Comparison of ENCODE assay signal across 12 cellular contexts in genomic region chr1:8670371-8670818, GRCh38.
DNase-seq lines count a peak whose midpoint lies in the region; ATAC-seq, FAIRE-seq and TF ChIP-seq lines count a peak whose summit lies in the region.
"Had no signal": no experiment of that assay in that cellular context is flagged by ENCODE, and none has a peak within 500 bp of the region (broad histone marks: within the 10 kb centered on the region; RNA-seq: fewer than 3 reads in every experiment).

No MANE protein-coding gene starts in this region.

- no peaks in the 10 kb centered on the region for H3K9me3 Mint-ChIP-seq in activated naive CD4-positive, alpha-beta T cell treated with anti-CD3 and anti-CD28 coated beads, Interleukin-2, amount 50 U/mL, for 72 hours
- no peaks in the 10 kb centered on the region for H3K9me3 Mint-ChIP-seq in stimulated activated naive B cell treated with anti-CD40 and anti-IgM and Interleukin-4, amounts not matched to agents 10 μg/mL and 1 μg/mL and 100 μg/mL, for 72 hours
- no peaks in the 10 kb centered on the region for H3K9me3 Mint-ChIP-seq in CD8-positive, alpha-beta memory T cell
- H3K9me3 Mint-ChIP-seq: dendritic cell treated with granulocyte-macrophage colony-stimulating factor and Interleukin-4, amounts not matched to agents 40 ng/mL and 50 ng/mL, for 4 days had no signal

- H3K9ac ChIP-seq in adipocyte (ENCODE audit: low read length) (no peak overlapping the region), keratinocyte (ENCODE audit: control insufficient read depth, extremely low read depth, insufficient read depth, low read length) (no peak overlapping the region)

- ATAC-seq in activated naive CD4-positive, alpha-beta T cell treated with anti-CD3 and anti-CD28 coated beads, Interleukin-2, amount 50 U/mL, for 72 hours = no peak
- ATAC-seq in stimulated activated naive B cell treated with anti-CD40 and anti-IgM and Interleukin-4, amounts not matched to agents 10 μg/mL and 1 μg/mL and 100 μg/mL, for 72 hours (replicated peaks) = no peak
- no peak for ATAC-seq in GM18907 (IDR thresholded peaks at IDR 0.05; ENCODE audit: unreplicated experiment)

- H3K27ac ChIP-seq in keratinocyte (ENCODE audit: control insufficient read depth, insufficient read depth, low read length) = no peak overlapping the region
- H3K27ac ChIP-seq in CD8-positive, alpha-beta memory T cell (ENCODE audit: low read depth, low read length) = no peak overlapping the region
- H3K27ac ChIP-seq: RWPE1 had no signal

- DNase-seq in activated naive CD4-positive, alpha-beta T cell treated with anti-CD3 and anti-CD28 coated beads, Interleukin-2, amount 50 U/mL, for 72 hours (ENCODE audit: low spot score in 2 of 2) = no peak
- DNase-seq in activated naive CD4-positive, alpha-beta T cell treated with Interleukin-2 at 50 U/mL for 16 hours = no peak
- peak; percentile 43 for DNase-seq in adipocyte (ENCODE audit: low read depth)
- no peak for DNase-seq in keratinocyte (ENCODE audit: low read depth, low spot score)
- no peak for DNase-seq in stimulated activated naive B cell treated with anti-CD40 and anti-IgM and Interleukin-4, amounts not matched to agents 10 μg/mL and 1 μg/mL and 100 μg/mL, for 72 hours
- no peak for DNase-seq in DMS114 treated with DMSO at 0.1 percent for 48 hours (lab: John Stamatoyannopoulos, UW; ENCODE audit: unreplicated experiment)
- no peak for DNase-seq in CD8-positive, alpha-beta memory T cell
- DNase-seq: GDM1, NCI-H2227 treated with DMSO at 0.1 percent for 48 hours had no signal

- H3K4me2 ChIP-seq in keratinocyte (ENCODE audit: control insufficient read depth, extremely low read depth, insufficient read depth, low read depth, low read length) = peak overlapping the region; percentile 10

- H3K4me3 ChIP-seq in adipocyte (ENCODE audit: low read length) = no peak overlapping the region
- no peak overlapping the region for H3K4me3 ChIP-seq in keratinocyte (ENCODE audit: control insufficient read depth in 2 of 3, extremely low read depth in 1 of 3, insufficient read depth in 2 of 3, low read depth in 1 of 3, low read length in 3 of 3)
- H3K4me3 ChIP-seq in CD8-positive, alpha-beta memory T cell (ENCODE audit: low read length) = no peak overlapping the region

- no peaks in the 10 kb centered on the region for H3K9me3 ChIP-seq in adipocyte (ENCODE audit: control insufficient read depth, low read length)
- H3K9me3 ChIP-seq in keratinocyte (ENCODE audit: control insufficient read depth, low read depth, low read length) = no peaks in the 10 kb centered on the region
- H3K9me3 ChIP-seq in CD8-positive, alpha-beta memory T cell (ENCODE audit: low read length) = no peaks in the 10 kb centered on the region

- no peaks in the 10 kb centered on the region for H3K36me3 ChIP-seq in adipocyte (ENCODE audit: control insufficient read depth, insufficient read depth, low read length, severe bottlenecking)
- H3K36me3 ChIP-seq in keratinocyte (ENCODE audit: control insufficient read depth in 2 of 2, extremely low read depth in 1 of 2, insufficient read depth in 2 of 2, low read length in 2 of 2) = no peaks in the 10 kb centered on the region
- H3K36me3 ChIP-seq in CD8-positive, alpha-beta memory T cell (ENCODE audit: insufficient read depth, low read length) = no peaks in the 10 kb centered on the region

- no peaks in the 10 kb centered on the region for H3K36me3 Mint-ChIP-seq in activated naive CD4-positive, alpha-beta T cell treated with anti-CD3 and anti-CD28 coated beads, Interleukin-2, amount 50 U/mL, for 72 hours
- peaks cover 0 to 3% of the 10 kb centered on the region in 2 donors for H3K36me3 Mint-ChIP-seq in stimulated activated naive B cell treated with anti-CD40 and anti-IgM and Interleukin-4, amounts not matched to agents 10 μg/mL and 1 μg/mL and 100 μg/mL, for 72 hours
- H3K36me3 Mint-ChIP-seq in CD8-positive, alpha-beta memory T cell = no peaks in the 10 kb centered on the region

- POLR2A ChIA-PET in CD8-positive, alpha-beta memory T cell (lab: Charles Lee) = no interaction called here

- CTCF ChIA-PET in CD8-positive, alpha-beta memory T cell (lab: Charles Lee) = interaction anchor here (0.6 to 1.7 kb wide), 4 partner anchors 18 to 109 kb away, joined by 3 to 6 read pairs (median 3); no protein-coding TSS in a partner anchor

- no peak overlapping the region for H3K4me3 Mint-ChIP-seq in stimulated activated naive B cell treated with anti-CD40 and anti-IgM and Interleukin-4, amounts not matched to agents 10 μg/mL and 1 μg/mL and 100 μg/mL, for 72 hours
- peak overlapping the region in 1 of 7 donors; percentile 11 for H3K4me3 Mint-ChIP-seq in CD8-positive, alpha-beta memory T cell
- H3K4me3 Mint-ChIP-seq: dendritic cell treated with granulocyte-macrophage colony-stimulating factor and Interleukin-4, amounts not matched to agents 40 ng/mL and 50 ng/mL, for 4 days had no signal

- TF ChIP-seq CTCF in keratinocyte (optimal IDR thresholded peaks at IDR 0.05 in 1 of 3, IDR thresholded peaks at IDR 0.05 in 1 of 3, conservative IDR thresholded peaks at IDR 0.05 in 1 of 3; ENCODE audit: extremely low read depth in 1 of 3, insufficient read depth in 2 of 3, low read length in 3 of 3) = no peak

- peaks cover 27% of the 10 kb centered on the region for H3K79me2 ChIP-seq in keratinocyte (ENCODE audit: control insufficient read depth, insufficient read depth, low read length)

- dilution Hi-C loops in keratinocyte (cut with MboI; ENCODE audit: extremely low pct_ligation_motif_present, low sequenced_read_pairs) = no loop called here

- H3K27me3 Mint-ChIP-seq in stimulated activated naive B cell treated with anti-CD40 and anti-IgM and Interleukin-4, amounts not matched to agents 10 μg/mL and 1 μg/mL and 100 μg/mL, for 72 hours = no peaks in the 10 kb centered on the region
- no peaks in the 10 kb centered on the region for H3K27me3 Mint-ChIP-seq in CD8-positive, alpha-beta memory T cell
- H3K27me3 Mint-ChIP-seq: dendritic cell treated with granulocyte-macrophage colony-stimulating factor and Interleukin-4, amounts not matched to agents 40 ng/mL and 50 ng/mL, for 4 days had no signal

- H3K27ac Mint-ChIP-seq in activated naive CD4-positive, alpha-beta T cell treated with anti-CD3 and anti-CD28 coated beads, Interleukin-2, amount 50 U/mL, for 72 hours = peak overlapping the region; percentile 3 to 27
- H3K27ac Mint-ChIP-seq in stimulated activated naive B cell treated with anti-CD40 and anti-IgM and Interleukin-4, amounts not matched to agents 10 μg/mL and 1 μg/mL and 100 μg/mL, for 72 hours = peak overlapping the region; percentile 57
- peak overlapping the region in 2 of 8 donors; percentile 1 to 38 for H3K27ac Mint-ChIP-seq in CD8-positive, alpha-beta memory T cell
- H3K27ac Mint-ChIP-seq: dendritic cell treated with granulocyte-macrophage colony-stimulating factor and Interleukin-4, amounts not matched to agents 40 ng/mL and 50 ng/mL, for 4 days had no signal

- peak; percentile 69 for FAIRE-seq in keratinocyte (lab: Jason Lieb, UNC)

- H2AFZ ChIP-seq in keratinocyte (ENCODE audit: control insufficient read depth, low read length) = no peak overlapping the region

- peaks cover 11 to 60% of the 10 kb centered on the region in 2 donors for H3K4me1 Mint-ChIP-seq in stimulated activated naive B cell treated with anti-CD40 and anti-IgM and Interleukin-4, amounts not matched to agents 10 μg/mL and 1 μg/mL and 100 μg/mL, for 72 hours
- H3K4me1 Mint-ChIP-seq in CD8-positive, alpha-beta memory T cell = peaks cover 20 to 29% (median 28%) of the 10 kb centered on the region in 3 donors

- no peaks in the 10 kb centered on the region for H4K20me1 ChIP-seq in keratinocyte (ENCODE audit: control insufficient read depth, extremely low read depth, insufficient read depth, low read length)

- H3K27me3 ChIP-seq in adipocyte (replicated peaks; ENCODE audit: control insufficient read depth, insufficient read depth, low read length) (no peaks in the 10 kb centered on the region), keratinocyte (ENCODE audit: control insufficient read depth, extremely low read depth, insufficient read depth, low read length) (no peaks in the 10 kb centered on the region)
- no peaks in the 10 kb centered on the region for H3K27me3 ChIP-seq in CD8-positive, alpha-beta memory T cell (ENCODE audit: insufficient read depth, low read length, poor library complexity, severe bottlenecking)

- no peaks in the 10 kb centered on the region for H3K9me1 ChIP-seq in keratinocyte (ENCODE audit: control insufficient read depth, extremely low read depth, insufficient read depth, low read length)

- H3K4me1 ChIP-seq in adipocyte (ENCODE audit: control insufficient read depth, insufficient read depth, low read length) (peaks cover 38% of the 10 kb centered on the region), keratinocyte (ENCODE audit: control insufficient read depth, extremely low read depth, insufficient read depth, low read length) (peaks cover 30% of the 10 kb centered on the region)
- H3K4me1 ChIP-seq in CD8-positive, alpha-beta memory T cell (ENCODE audit: insufficient read depth, low read length) = peaks cover 30% of the 10 kb centered on the region
